In genomic region chr17:57724038-57724728, GRCh38 we compare ENCODE assay signal across 11 cellular contexts. TPM values are rescaled to one million over a fixed set of nuclear protein-coding genes. Genes with fewer than 3 reads are reported as not detected.
DNase-seq lines count a peak whose midpoint lies in the region; ATAC-seq, FAIRE-seq and TF ChIP-seq lines count a peak whose summit lies in the region.
"Had no signal": no experiment of that assay in that cellular context is flagged by ENCODE, and none has a peak within 500 bp of the region (broad histone marks: within the 10 kb centered on the region; RNA-seq: fewer than 3 reads in every experiment).

No MANE protein-coding gene starts in this region.

- POLR2A ChIA-PET in CD8-positive, alpha-beta T cell (lab: Charles Lee), result no interaction called here

- H3K36me3 ChIP-seq in CD8-positive, alpha-beta T cell (ENCODE audit: insufficient read depth, low read length), result no peaks in the 10 kb centered on the region

- peaks cover 2% of the 10 kb centered on the region for H3K4me1 Mint-ChIP-seq in chondrocyte (ENCODE audit: low read depth)
- no peaks in the 10 kb centered on the region for H3K4me1 Mint-ChIP-seq in CD8-positive, alpha-beta T cell (ENCODE audit: low read depth)

- H3K4me3 Mint-ChIP-seq in chondrocyte (ENCODE audit: unreplicated experiment), result no peak overlapping the region
- H3K4me3 Mint-ChIP-seq in CD8-positive, alpha-beta T cell, result no peak overlapping the region

- no peaks in the 10 kb centered on the region for H3K36me3 Mint-ChIP-seq in chondrocyte (ENCODE audit: low read depth)
- H3K36me3 Mint-ChIP-seq in CD8-positive, alpha-beta T cell, result no peaks in the 10 kb centered on the region

- CTCF ChIA-PET in CD8-positive, alpha-beta T cell (lab: Charles Lee), result interaction anchor here (0.6 to 0.8 kb wide), 2 partner anchors 52 to 485 kb away, joined by 3 read pairs; no protein-coding TSS in a partner anchor

- DNase-seq in D721Med (ENCODE audit: insufficient read length, low spot score) (peak; percentile 66), HTR-8/SVneo (ENCODE audit: insufficient read length, low spot score) (no peak), germinal center (ENCODE audit: low spot score) (peak; percentile 35), chondrocyte (ENCODE audit: low spot score) (no peak)
- no peak for DNase-seq in CD8-positive, alpha-beta T cell
- DNase-seq in stimulated activated CD4-positive, alpha-beta T cell treated with anti-CD3 and anti-CD28 coated beads, Interleukin-4, amount 100 ng/mL, for 1 hour, result no peak
- DNase-seq: activated CD4-positive, CD25-positive, alpha-beta regulatory T cell treated with anti-CD3 and anti-CD28 coated beads, Interleukin-2, amount 50 U/mL, for 72 hours; NCI-H2171 had no signal

- H3K4me1 ChIP-seq in CD8-positive, alpha-beta T cell (ENCODE audit: insufficient read depth, low read length), result no peaks in the 10 kb centered on the region

- H3K27me3 Mint-ChIP-seq in chondrocyte (ENCODE audit: low read depth), result peaks cover 5% of the 10 kb centered on the region
- no peaks in the 10 kb centered on the region for H3K27me3 Mint-ChIP-seq in CD8-positive, alpha-beta T cell (ENCODE audit: low read depth)

- H3K27ac Mint-ChIP-seq in chondrocyte (ENCODE audit: unreplicated experiment), result no peak overlapping the region
- no peak overlapping the region for H3K27ac Mint-ChIP-seq in CD8-positive, alpha-beta T cell

- ATAC-seq in GM19468 (IDR thresholded peaks at IDR 0.05; ENCODE audit: extremely low read depth, unreplicated experiment) (peak; percentile 83), HG03280 (IDR thresholded peaks at IDR 0.05; ENCODE audit: unreplicated experiment) (no peak)
- no peak for ATAC-seq in CD8-positive, alpha-beta T cell

- no peaks in the 10 kb centered on the region for H3K9me3 Mint-ChIP-seq in chondrocyte (ENCODE audit: low read depth)
- no peaks in the 10 kb centered on the region for H3K9me3 Mint-ChIP-seq in CD8-positive, alpha-beta T cell

- intact Hi-C loops in CD8-positive, alpha-beta T cell (cut with DNase I, micrococcal nuclease), result no loop called here

- H3K27ac ChIP-seq in CD8-positive, alpha-beta T cell (ENCODE audit: low read depth, low read length), result no peak overlapping the region

- FAIRE-seq in D721Med (lab: Jason Lieb, UNC) (no peak), HTR-8/SVneo (lab: Jason Lieb, UNC) (peak; percentile 58)
- FAIRE-seq: bronchial epithelial cell had no signal

- H3K27me3 ChIP-seq in CD8-positive, alpha-beta T cell (ENCODE audit: insufficient read depth, low read length), result no peaks in the 10 kb centered on the region

- TF ChIP-seq CTCF in D721Med (IDR thresholded peaks at IDR 0.05; ENCODE audit: insufficient read depth, missing control alignments) (no peak), chondrocyte (IDR thresholded peaks at IDR 0.05) (no peak)
- TF ChIP-seq CTCF in CD8-positive, alpha-beta T cell (IDR thresholded peaks at IDR 0.05), result no peak

- H3K9me3 ChIP-seq in CD8-positive, alpha-beta T cell (ENCODE audit: low read length), result no peaks in the 10 kb centered on the region

- H3K4me3 ChIP-seq in CD8-positive, alpha-beta T cell (ENCODE audit: low read depth, low read length), result no peak overlapping the region

RNA-seq across cellular contexts. Expression of gene CCDC182, which starts 20.9 kb away (rescaled TPM):
- not detected in 3 replicates for total RNA-seq in chondrocyte
- not detected for total RNA-seq in CD8-positive, alpha-beta T cell
- total RNA-seq: bronchial epithelial cell had no signal

Comparison
In these comparisons a context has a peak if more than half of its experiments do, and no peak if none do; other contexts are left out.
1. DNase-seq: peak in D721Med (single experiment) and germinal center (single experiment); none in HTR-8/SVneo (single experiment), chondrocyte (single experiment), CD8-positive, alpha-beta T cell (0 of 7) and stimulated activated CD4-positive, alpha-beta T cell treated with anti-CD3 and anti-CD28 coated beads, Interleukin-4, amount 100 ng/mL, for 1 hour (single experiment).